Comparison of ENCODE assay signal across 8 cellular contexts in genomic region chr9:27539479-27540441, GRCh38. TPM values are rescaled to one million over a fixed set of nuclear protein-coding genes. Genes with fewer than 3 reads are reported as not detected.
DNase-seq lines count a peak whose midpoint lies in the region; ATAC-seq and TF ChIP-seq lines count a peak whose summit lies in the region.

No MANE protein-coding gene starts in this region.

- POLR2A ChIA-PET in MCF 10A (lab: Yijun Ruan, JAX): interaction anchor here (0.6 to 3.6 kb wide), 21 partner anchors 10 to 511 kb away, joined by 3 to 34 read pairs (median 5); partner anchors contain the start of genes C9orf72 and MOB3B
- POLR2A ChIA-PET in Caco-2 (lab: Charles Lee): no interaction called here

- peak overlapping the region in 8 of 11 experiments; percentile 36 to 87 (median 70); a peak in 14 of 22 replicates for H3K4me2 ChIP-seq in BLaER1 treated with 17β-estradiol and CSF1 and Interleukin-3, amounts not matched to agents 10 nM and 100 nM

- CTCF ChIA-PET in MCF 10A (lab: Yijun Ruan, JAX): interaction anchor here (0.7 to 7.9 kb wide), 8 partner anchors 8 to 255 kb away, joined by 3 to 45 read pairs (median 6); partner anchors contain the start of gene MOB3B
- CTCF ChIA-PET in Caco-2 (lab: Charles Lee): no interaction called here

- no peak overlapping the region for H3K9ac ChIP-seq in BLaER1 treated with 17β-estradiol and CSF1 and Interleukin-3, amounts not matched to agents 10 nM and 100 nM

- DNase-seq in MCF 10A (ENCODE audit: unreplicated experiment): peak; percentile 90
- DNase-seq in mucosa of descending colon: no peak
- DNase-seq in activated T-cell treated with anti-CD3 and anti-CD28 coated beads for 4 hours: no peak
- no peak for DNase-seq in NCI-H2081 (lab: John Stamatoyannopoulos, UW)
- no peak for DNase-seq in Caco-2
- no peak for DNase-seq in COLO668 (lab: John Stamatoyannopoulos, UW; ENCODE audit: unreplicated experiment)

- peak overlapping the region; percentile 63 for H3K4me3 Mint-ChIP-seq in MCF 10A (ENCODE audit: unreplicated experiment)
- no peak overlapping the region for H3K4me3 Mint-ChIP-seq in Caco-2 (ENCODE audit: unreplicated experiment)

- no peak for TF ChIP-seq CTCF in MCF 10A (IDR thresholded peaks at IDR 0.05; ENCODE audit: unreplicated experiment)
- no peak for TF ChIP-seq CTCF in mucosa of descending colon (IDR thresholded peaks at IDR 0.05)
- TF ChIP-seq CTCF in Caco-2 (IDR thresholded peaks at IDR 0.05; ENCODE audit: insufficient read depth in 1 of 2, low read depth in 1 of 2, low read length in 1 of 2, severe bottlenecking in 1 of 2, unreplicated experiment in 1 of 2): no peak

- peaks cover 2 to 30% (median 17%) of the 10 kb centered on the region in 10 experiments; a peak in 19 of 20 replicates for H3K4me1 ChIP-seq in BLaER1 treated with 17β-estradiol and CSF1 and Interleukin-3, amounts not matched to agents 10 nM and 100 nM
- H3K4me1 ChIP-seq in mucosa of descending colon (ENCODE audit: low read depth): no peaks in the 10 kb centered on the region
- H3K4me1 ChIP-seq in Caco-2: no peaks in the 10 kb centered on the region

- H3K4me1 Mint-ChIP-seq in MCF 10A (ENCODE audit: insufficient read depth, unreplicated experiment) (peaks cover 32% of the 10 kb centered on the region), Caco-2 (ENCODE audit: low read depth, unreplicated experiment) (no peaks in the 10 kb centered on the region)

- H3K36me3 Mint-ChIP-seq in MCF 10A (ENCODE audit: insufficient read depth, unreplicated experiment) (peaks cover 6% of the 10 kb centered on the region), Caco-2 (ENCODE audit: insufficient read depth, unreplicated experiment) (no peaks in the 10 kb centered on the region)

- intact Hi-C loops in MCF 10A (cut with micrococcal nuclease): no loop called here
- intact Hi-C loops in mucosa of descending colon (cut with DNase I, micrococcal nuclease): no loop called here
- intact Hi-C loops in Caco-2 (cut with micrococcal nuclease; ENCODE audit: unreplicated experiment): no loop called here

- peak overlapping the region in 6 of 11 experiments; percentile 28 to 59 (median 38); a peak in 11 of 22 replicates for H3K27ac ChIP-seq in BLaER1 treated with 17β-estradiol and CSF1 and Interleukin-3, amounts not matched to agents 10 nM and 100 nM

- no peaks in the 10 kb centered on the region for H3K27me3 ChIP-seq in BLaER1 treated with 17β-estradiol and CSF1 and Interleukin-3, amounts not matched to agents 10 nM and 100 nM
- no peaks in the 10 kb centered on the region for H3K27me3 ChIP-seq in Caco-2 (replicated peaks; ENCODE audit: control insufficient read depth, insufficient read depth, low read length)

- BruUV-seq in MCF 10A (replicated peaks; lab: Mats Ljungman, UMichigan) (no TSS peak), Caco-2 (replicated peaks; lab: Mats Ljungman, UMichigan) (no TSS peak)

- no peaks in the 10 kb centered on the region for H3K9me3 ChIP-seq in BLaER1 treated with 17β-estradiol and CSF1 and Interleukin-3, amounts not matched to agents 10 nM and 100 nM (replicated peaks in 1 of 11)
- H3K9me3 ChIP-seq in mucosa of descending colon (no peaks in the 10 kb centered on the region), Caco-2 (no peaks in the 10 kb centered on the region)

- H3K27ac Mint-ChIP-seq in MCF 10A (ENCODE audit: low read depth, unreplicated experiment): peak overlapping the region; percentile 98
- H3K27ac Mint-ChIP-seq in Caco-2 (ENCODE audit: unreplicated experiment): no peak overlapping the region

- ATAC-seq in HG02852 (IDR thresholded peaks at IDR 0.05; ENCODE audit: unreplicated experiment) (peak; percentile 53), mucosa of descending colon (peak; percentile 44)

- no peaks in the 10 kb centered on the region for H4K20me1 ChIP-seq in BLaER1 treated with 17β-estradiol and CSF1 and Interleukin-3, amounts not matched to agents 10 nM and 100 nM

- H3K4me3 ChIP-seq in BLaER1 treated with 17β-estradiol and CSF1 and Interleukin-3, amounts not matched to agents 10 nM and 100 nM: no peak overlapping the region
- H3K4me3 ChIP-seq in mucosa of descending colon (no peak overlapping the region), Caco-2 (ENCODE audit: low read depth, low read length) (no peak overlapping the region)

- H3K27me3 Mint-ChIP-seq in MCF 10A (ENCODE audit: insufficient read depth, unreplicated experiment) (no peaks in the 10 kb centered on the region), Caco-2 (ENCODE audit: insufficient read depth, unreplicated experiment) (no peaks in the 10 kb centered on the region)

- H3K36me3 ChIP-seq in BLaER1 treated with 17β-estradiol and CSF1 and Interleukin-3, amounts not matched to agents 10 nM and 100 nM: peaks cover 0 to 57% (median 8%) of the 10 kb centered on the region in 11 experiments; a peak in 8 of 22 replicates
- H3K36me3 ChIP-seq in mucosa of descending colon (ENCODE audit: low read depth) (no peaks in the 10 kb centered on the region), Caco-2 (ENCODE audit: control insufficient read depth, insufficient read depth, low read length) (no peaks in the 10 kb centered on the region)

- H3K9me3 Mint-ChIP-seq in MCF 10A (ENCODE audit: unreplicated experiment) (no peaks in the 10 kb centered on the region), Caco-2 (ENCODE audit: unreplicated experiment) (no peaks in the 10 kb centered on the region)

RNA-seq across cellular contexts. Expression of gene MOB3B, which starts 10.1 kb away (rescaled TPM):
- total RNA-seq in MCF 10A (2022) (2.2 and 3.7 TPM in 2 replicates), mucosa of descending colon (10 to 100 TPM; 34.6 to 57.5 (median 41.7) TPM), Caco-2 (2022) (4.7 and 5.3 TPM in 2 replicates)

RNA-seq across cellular contexts. Expression of gene IFNK, which starts 15.7 kb away (rescaled TPM):
- total RNA-seq in MCF 10A (2022) (not detected in 2 replicates), mucosa of descending colon (not detected), Caco-2 (2022) (not detected in 2 replicates)

RNA-seq across cellular contexts. Expression of gene C9orf72, which starts 33.5 kb away (rescaled TPM):
- total RNA-seq in MCF 10A (2022) (10.0 and 13.4 TPM in 2 replicates), mucosa of descending colon (10 to 100 TPM; 12.5 to 20.5 (median 14.6) TPM), Caco-2 (2022) (3.2 and 3.6 TPM in 2 replicates)
